In genomic region chr4:158724647-158725046, GRCh38 we compare ENCODE assay signal across 18 cellular contexts. TPM values are rescaled to one million over a fixed set of nuclear protein-coding genes. Genes with fewer than 3 reads are reported as not detected.
DNase-seq lines count a peak whose midpoint lies in the region; ATAC-seq, FAIRE-seq and TF ChIP-seq lines count a peak whose summit lies in the region.
"Had no signal": no experiment of that assay in that cellular context is flagged by ENCODE, and none has a peak within 500 bp of the region (broad histone marks: within the 10 kb centered on the region; RNA-seq: fewer than 3 reads in every experiment).

No MANE protein-coding gene starts in this region.

- intact Hi-C loops in activated CD8-positive, alpha-beta T cell treated with anti-CD3 and anti-CD28 coated beads for 36 hours (cut with micrococcal nuclease): loop anchor here (5.0 to 10.0 kb wide), 4 partner anchors 52 to 480 kb away; partner anchors contain the start of genes C4orf46 and ETFDH

- TF ChIP-seq CTCF in D721Med (IDR thresholded peaks at IDR 0.05; ENCODE audit: insufficient read depth, missing control alignments) (no peak), mesothelial cell of epicardium (IDR thresholded peaks at IDR 0.05; ENCODE audit: unreplicated experiment) (no peak)
- TF ChIP-seq CTCF in activated CD8-positive, alpha-beta T cell treated with anti-CD3 and anti-CD28 coated beads for 36 hours (IDR thresholded peaks at IDR 0.05): no peak

- H3K4me1 Mint-ChIP-seq in CD4-positive, CD25-positive, alpha-beta regulatory T cell: peaks cover 18 to 37% (median 29%) of the 10 kb centered on the region in 4 donors
- peaks cover 61% of the 10 kb centered on the region for H3K4me1 Mint-ChIP-seq in activated CD8-positive, alpha-beta T cell treated with anti-CD3 and anti-CD28 coated beads for 36 hours (ENCODE audit: low read depth)
- H3K4me1 Mint-ChIP-seq in mesothelial cell of epicardium: peaks cover 11% of the 10 kb centered on the region

- peaks cover 21% of the 10 kb centered on the region for H3K27me3 ChIP-seq in CD4-positive, CD25-positive, alpha-beta regulatory T cell (ENCODE audit: control insufficient read depth, insufficient read depth, low read length)
- H3K27me3 ChIP-seq: cardiac muscle cell had no signal

- peak in 1 of 3 donors; percentile 37 for DNase-seq in CD4-positive, CD25-positive, alpha-beta regulatory T cell
- DNase-seq in D721Med (ENCODE audit: insufficient read length, low spot score) (no peak), mesothelial cell of epicardium (ENCODE audit: low spot score in 2 of 2, unreplicated experiment in 2 of 2) (no peak), dedifferentiated amniotic fluid mesenchymal stem cell (ENCODE audit: extremely low spot score) (no peak), GM12892 (ENCODE audit: insufficient read length) (no peak), hypothalamus (lab: John Stamatoyannopoulos, UW) (no peak), iPS-NIHi7 (ENCODE audit: extremely low spot score) (no peak)
- DNase-seq in activated CD8-positive, alpha-beta T cell treated with anti-CD3 and anti-CD28 coated beads for 36 hours: no peak
- DNase-seq: activated CD4-positive, alpha-beta T cell treated with anti-CD3 and anti-CD28 coated beads, Interleukin-2, amount 50 U/mL, for 1 hour; effector memory CD4-positive, alpha-beta T cell; GF-D8; kidney glomerular epithelial cell; NCI-H2081 treated with DMSO at 0.1 percent for 48 hours; NCI-H524 treated with DMSO at 0.1 percent for 48 hours; stimulated activated CD4-positive, alpha-beta T cell treated with anti-CD3 and anti-CD28 coated beads, Interleukin-4, amount 100 ng/mL, for 1 hour had no signal

- peaks cover 11% of the 10 kb centered on the region for H3K36me3 Mint-ChIP-seq in CD4-positive, CD25-positive, alpha-beta regulatory T cell
- peaks cover 30% of the 10 kb centered on the region for H3K36me3 Mint-ChIP-seq in activated CD8-positive, alpha-beta T cell treated with anti-CD3 and anti-CD28 coated beads for 36 hours (ENCODE audit: low read depth)
- H3K36me3 Mint-ChIP-seq in mesothelial cell of epicardium: peaks cover 8% of the 10 kb centered on the region

- no peak overlapping the region for H3K27ac ChIP-seq in CD4-positive, CD25-positive, alpha-beta regulatory T cell (ENCODE audit: insufficient read depth, low read length, poor library complexity, severe bottlenecking)
- H3K27ac ChIP-seq: cardiac muscle cell, SJSA1 had no signal

- H3K4me3 Mint-ChIP-seq in CD4-positive, CD25-positive, alpha-beta regulatory T cell: peak overlapping the region; percentile 97 to 100 (median 99)
- H3K4me3 Mint-ChIP-seq in activated CD8-positive, alpha-beta T cell treated with anti-CD3 and anti-CD28 coated beads for 36 hours: peak overlapping the region; percentile 93
- H3K4me3 Mint-ChIP-seq in mesothelial cell of epicardium: peak overlapping the region; percentile 41

- H3K9me3 Mint-ChIP-seq in CD4-positive, CD25-positive, alpha-beta regulatory T cell: peaks cover 0 to 1% (median 0%) of the 10 kb centered on the region in 7 donors
- H3K9me3 Mint-ChIP-seq in activated CD8-positive, alpha-beta T cell treated with anti-CD3 and anti-CD28 coated beads for 36 hours: no peaks in the 10 kb centered on the region
- H3K9me3 Mint-ChIP-seq in mesothelial cell of epicardium: no peaks in the 10 kb centered on the region

- H3K36me3 ChIP-seq in CD4-positive, CD25-positive, alpha-beta regulatory T cell (ENCODE audit: control insufficient read depth, insufficient read depth, low read length): peaks cover 7% of the 10 kb centered on the region

- TF ChIP-seq POLR2A in GM12892 (IDR thresholded peaks at IDR 0.05; ENCODE audit: low read depth, low read length): no peak

- no peak overlapping the region for H3K4me3 ChIP-seq in CD4-positive, CD25-positive, alpha-beta regulatory T cell (ENCODE audit: low read depth, low read length)
- H3K4me3 ChIP-seq: cardiac muscle cell, HAP-1, SJSA1 had no signal

- ATAC-seq in CD4-positive, CD25-positive, alpha-beta regulatory T cell (ENCODE audit: low read depth in 2 of 2): no peak
- no peak for ATAC-seq in activated CD8-positive, alpha-beta T cell treated with anti-CD3 and anti-CD28 coated beads for 36 hours

- H3K27ac Mint-ChIP-seq in CD4-positive, CD25-positive, alpha-beta regulatory T cell: peak overlapping the region in 1 of 3 donors; percentile 97
- H3K27ac Mint-ChIP-seq in activated CD8-positive, alpha-beta T cell treated with anti-CD3 and anti-CD28 coated beads for 36 hours: peak overlapping the region; percentile 98
- H3K27ac Mint-ChIP-seq in mesothelial cell of epicardium: no peak overlapping the region

- H3K4me1 ChIP-seq in CD4-positive, CD25-positive, alpha-beta regulatory T cell (ENCODE audit: control insufficient read depth, insufficient read depth, low read length, poor library complexity, severe bottlenecking): peaks cover 8% of the 10 kb centered on the region

- no peaks in the 10 kb centered on the region for H3K9me3 ChIP-seq in CD4-positive, CD25-positive, alpha-beta regulatory T cell (ENCODE audit: control insufficient read depth in 2 of 2, low read length in 2 of 2)
- H3K9me3 ChIP-seq: HAP-1, SJSA1 had no signal

- CTCF ChIA-PET in activated CD8-positive, alpha-beta T cell treated with anti-CD3 and anti-CD28 coated beads for 36 hours (lab: Charles Lee): interaction anchor here (1.8 kb wide), 1 partner anchor 127 kb away, joined by 10 read pairs; no protein-coding TSS in a partner anchor

- POLR2A ChIA-PET in activated CD8-positive, alpha-beta T cell treated with anti-CD3 and anti-CD28 coated beads for 36 hours (lab: Charles Lee): interaction anchor here (1.2 kb wide), 1 partner anchor 74 kb away, joined by 3 read pairs; no protein-coding TSS in a partner anchor

- H3K27me3 Mint-ChIP-seq in CD4-positive, CD25-positive, alpha-beta regulatory T cell: peaks cover 26% of the 10 kb centered on the region
- peaks cover 19% of the 10 kb centered on the region for H3K27me3 Mint-ChIP-seq in activated CD8-positive, alpha-beta T cell treated with anti-CD3 and anti-CD28 coated beads for 36 hours
- H3K27me3 Mint-ChIP-seq in mesothelial cell of epicardium (ENCODE audit: low read depth): peaks cover 27% of the 10 kb centered on the region

- FAIRE-seq in D721Med (lab: Jason Lieb, UNC): peak; percentile 64
- FAIRE-seq in GM12892 (lab: Jason Lieb, UNC): no peak

RNA-seq across cellular contexts. Expression of gene PPID, which starts 1.5 kb away (rescaled TPM):
- 18.3 TPM for total RNA-seq in CD4-positive, CD25-positive, alpha-beta regulatory T cell
- polyA plus RNA-seq in CD4-positive, CD25-positive, alpha-beta regulatory T cell: 10 to 100 TPM; 44.6 to 50.4 (median 47.1) TPM
- 10 to 100 TPM; 66.5 to 69.3 TPM for total RNA-seq in activated CD8-positive, alpha-beta T cell treated with anti-CD3 and anti-CD28 coated beads for 36 hours
- total RNA-seq in mesothelial cell of epicardium: 20.5 to 23.1 TPM (median 21.3 TPM) in 3 replicates
- polyA plus RNA-seq in GM12892 (2012; ENCODE audit: missing spikeins): 45.0 TPM

RNA-seq across cellular contexts. Expression of gene FNIP2, which starts 44.2 kb away (rescaled TPM):
- total RNA-seq in CD4-positive, CD25-positive, alpha-beta regulatory T cell: 8.9 TPM
- 1 to 10 TPM; 1.5 to 3.9 (median 2.1) TPM for polyA plus RNA-seq in CD4-positive, CD25-positive, alpha-beta regulatory T cell
- 10 to 100 TPM; 11.2 to 11.7 TPM for total RNA-seq in activated CD8-positive, alpha-beta T cell treated with anti-CD3 and anti-CD28 coated beads for 36 hours
- total RNA-seq in mesothelial cell of epicardium: 31.4 to 32.9 TPM (median 32.1 TPM) in 3 replicates
- 0.34 TPM for polyA plus RNA-seq in GM12892 (2012; ENCODE audit: missing spikeins)

RNA-seq across cellular contexts. Expression of gene ETFDH, which starts 52.6 kb away (rescaled TPM):
- total RNA-seq in CD4-positive, CD25-positive, alpha-beta regulatory T cell: 15.9 TPM
- polyA plus RNA-seq in CD4-positive, CD25-positive, alpha-beta regulatory T cell: 10 to 100 TPM in 1 of 4 donors, 1 to 10 TPM in 3; 8.1 to 10.2 (median 9.2) TPM
- 10 to 100 TPM; 28.8 to 31.6 TPM for total RNA-seq in activated CD8-positive, alpha-beta T cell treated with anti-CD3 and anti-CD28 coated beads for 36 hours
- total RNA-seq in mesothelial cell of epicardium: 16.5 to 20.7 TPM (median 19.4 TPM) in 3 replicates
- 16.3 TPM for polyA plus RNA-seq in GM12892 (2012; ENCODE audit: missing spikeins)

RNA-seq across cellular contexts. Expression of gene C4orf46, which starts 53.0 kb away (rescaled TPM):
- total RNA-seq in CD4-positive, CD25-positive, alpha-beta regulatory T cell: 6.9 TPM
- 1 to 10 TPM; 4.9 to 7.6 (median 5.1) TPM for polyA plus RNA-seq in CD4-positive, CD25-positive, alpha-beta regulatory T cell
- total RNA-seq in activated CD8-positive, alpha-beta T cell treated with anti-CD3 and anti-CD28 coated beads for 36 hours: 10 to 100 TPM; 17.7 to 19.0 TPM
- total RNA-seq in mesothelial cell of epicardium: 16.2 to 17.4 TPM (median 17.4 TPM) in 3 replicates
- 14.9 TPM for polyA plus RNA-seq in GM12892 (2012; ENCODE audit: missing spikeins)

Comparison
In these comparisons a context has a peak if more than half of its experiments do, and no peak if none do; other contexts are left out.
1. H3K4me3 Mint-ChIP-seq: peak in every context shown above with its lines; median percentile 99 in CD4-positive, CD25-positive, alpha-beta regulatory T cell; 93 in activated CD8-positive, alpha-beta T cell treated with anti-CD3 and anti-CD28 coated beads for 36 hours; 41 in mesothelial cell of epicardium.